In the genomic region with DNA sequence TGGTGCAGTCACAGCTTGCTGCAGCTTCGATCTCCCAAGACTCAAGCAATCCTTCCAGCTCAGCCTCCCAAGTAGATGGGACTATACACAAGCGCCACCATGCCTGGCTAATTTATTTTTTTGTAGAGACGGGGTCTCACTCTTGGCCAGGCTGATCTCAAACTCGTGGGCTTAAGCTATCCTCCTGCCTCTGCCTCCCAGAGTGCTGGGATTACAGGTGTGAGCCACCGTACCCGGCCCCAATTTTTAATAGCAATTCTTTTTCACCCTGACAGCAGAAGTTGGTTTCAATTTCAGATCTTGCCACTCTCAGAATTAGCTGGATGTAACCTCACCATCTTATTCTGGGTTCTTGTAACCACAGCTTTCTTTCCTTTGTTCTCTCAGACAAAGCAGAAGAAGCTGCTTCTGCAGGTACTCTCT, we compare ENCODE assay signal across 10 cellular contexts.
A peak's percentile ranks its signal among the peaks of the same experiment; 100 is the strongest.
DNase-seq lines count a peak whose midpoint lies in the region; ATAC-seq and TF ChIP-seq lines count a peak whose summit lies in the region.
"Had no signal": no experiment of that assay in that cellular context is flagged by ENCODE, and none has a peak within 500 bp of the region (broad histone marks: within the 10 kb centered on the region; RNA-seq: fewer than 3 reads in every experiment).

No MANE protein-coding gene starts in this region.

- TF ChIP-seq CTCF in colonic mucosa (IDR thresholded peaks at IDR 0.05) (no peak), RWPE1 (conservative IDR thresholded peaks at IDR 0.05; ENCODE audit: low read depth) (no peak), dorsolateral prefrontal cortex (IDR thresholded peaks at IDR 0.05 in 54 of 56, conservative IDR thresholded peaks at IDR 0.05 in 2 of 56; ENCODE audit: low read depth in 1 of 56, partially characterized antibody in 56 of 56) (no peak)

- H3K9me3 ChIP-seq in colonic mucosa: no peaks in the 10 kb centered on the region
- H3K9me3 ChIP-seq: BLaER1, gastroesophageal sphincter had no signal

- POLR2A ChIA-PET in RWPE1 (lab: Yijun Ruan, JAX; ENCODE audit: low non-redundant PET): no interaction called here

- H3K9ac ChIP-seq in colonic mucosa (ENCODE audit: low read depth in 2 of 2, low read length in 2 of 2): no peak overlapping the region
- H3K9ac ChIP-seq: BLaER1 had no signal

- H3K4me3 ChIP-seq in colonic mucosa: no peak overlapping the region
- no peak overlapping the region for H3K4me3 ChIP-seq in dorsolateral prefrontal cortex
- H3K4me3 ChIP-seq: BLaER1, gastroesophageal sphincter had no signal

- DNase-seq in stimulated activated CD4-positive, alpha-beta T cell treated with anti-CD3 and anti-CD28 coated beads, Interleukin-4, amount 100 ng/mL, for 24 hours: peak; percentile 6
- no peak for DNase-seq in stimulated activated CD4-positive, alpha-beta T cell treated with anti-CD3 and anti-CD28 coated beads, Interleukin-4, amount 100 ng/mL, for 1 hour
- no peak for DNase-seq in colonic mucosa
- no peak for DNase-seq in RWPE1 (ENCODE audit: low spot score)
- DNase-seq in NCI-H1105 treated with DMSO at 0.1 percent for 48 hours (lab: John Stamatoyannopoulos, UW): no peak
- DNase-seq in dorsolateral prefrontal cortex: no peak

- no peaks in the 10 kb centered on the region for H3K4me1 ChIP-seq in colonic mucosa
- H3K4me1 ChIP-seq: BLaER1, gastroesophageal sphincter had no signal

- intact Hi-C loops in colonic mucosa (cut with DNase I) (no loop called here), dorsolateral prefrontal cortex (cut with DNase I) (no loop called here)

- ATAC-seq in HG02571 (IDR thresholded peaks at IDR 0.05; ENCODE audit: unreplicated experiment) (peak; percentile 92), HG03520 (IDR thresholded peaks at IDR 0.05; ENCODE audit: unreplicated experiment) (peak; percentile 86)
- ATAC-seq: gastroesophageal sphincter had no signal

- H3K27ac ChIP-seq in colonic mucosa (no peak overlapping the region), RWPE1 (no peak overlapping the region), dorsolateral prefrontal cortex (no peak overlapping the region)
- H3K27ac ChIP-seq: BLaER1, gastroesophageal sphincter had no signal

- no peaks in the 10 kb centered on the region for H3K36me3 ChIP-seq in colonic mucosa
- H3K36me3 ChIP-seq: gastroesophageal sphincter had no signal

- H3K27me3 ChIP-seq in colonic mucosa (no peaks in the 10 kb centered on the region), dorsolateral prefrontal cortex (peaks cover 0 to 4% (median 0%) of the 10 kb centered on the region in 45 donors)
- H3K27me3 ChIP-seq: BLaER1, gastroesophageal sphincter had no signal

- CTCF ChIA-PET in RWPE1 (lab: Yijun Ruan, JAX): no interaction called here
